21 cellular contexts compared by ENCODE assay signal in the genomic region with DNA sequence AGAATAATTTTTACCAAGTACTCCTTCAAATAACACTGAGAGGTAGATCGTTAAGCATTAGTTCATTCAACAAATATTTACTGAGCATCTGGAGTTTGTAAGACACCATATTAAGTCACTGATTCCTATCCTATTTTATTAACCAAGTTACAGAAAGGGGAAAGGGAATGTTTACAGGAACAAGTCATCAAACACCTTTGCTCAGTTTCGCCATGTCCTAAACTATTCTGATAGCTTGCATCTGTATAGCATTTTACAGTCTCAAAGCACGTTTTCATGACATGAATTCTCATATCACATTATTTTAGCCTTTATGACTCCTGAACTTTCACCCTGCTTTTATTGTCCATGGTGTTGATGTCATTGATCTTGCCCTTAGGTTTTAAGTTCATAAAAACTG.
DNase-seq lines count a peak whose midpoint lies in the region; ATAC-seq, FAIRE-seq and TF ChIP-seq lines count a peak whose summit lies in the region.
"Had no signal": no experiment of that assay in that cellular context is flagged by ENCODE, and none has a peak within 500 bp of the region (broad histone marks: within the 10 kb centered on the region; RNA-seq: fewer than 3 reads in every experiment).

No MANE protein-coding gene starts in this region.

- peak overlapping the region; percentile 42; the same call in 1 of the 2 replicates for H2AFZ ChIP-seq in K562 (ENCODE audit: low read depth, low read length)
- H2AFZ ChIP-seq: GM23338 had no signal

- H3K4me2 ChIP-seq in K562 (ENCODE audit: insufficient read depth, low read length): no peak overlapping the region
- H3K4me2 ChIP-seq: GM23338 had no signal

- H3K4me3 ChIP-seq in BJ (ENCODE audit: low read depth, low read length) (no peak overlapping the region), HFF-Myc (replicated peaks; ENCODE audit: low read depth, low read length) (no peak overlapping the region), K562 (no peak overlapping the region), mucosa of rectum (ENCODE audit: low read length in 2 of 2) (peak overlapping the region in 1 of 2 donors; percentile 11)
- H3K4me3 ChIP-seq: GM23338, HAP-1, MG63 had no signal

- H3K9ac ChIP-seq in K562 (ENCODE audit: insufficient read depth in 1 of 2, low read depth in 2 of 2, low read length in 2 of 2): no peak overlapping the region
- no peak overlapping the region for H3K9ac ChIP-seq in mucosa of rectum (ENCODE audit: low read depth in 1 of 2, low read length in 2 of 2)

- H3K79me2 ChIP-seq in K562 (ENCODE audit: control insufficient read depth, insufficient read depth, low read length): no peaks in the 10 kb centered on the region

- no peaks in the 10 kb centered on the region for H3K9me1 ChIP-seq in K562 (ENCODE audit: control insufficient read depth, insufficient read depth, low read length)

- TF ChIP-seq EP300 in K562 (IDR thresholded peaks at IDR 0.05; ENCODE audit: low read length): no peak

- no peak for FAIRE-seq in K562 (lab: Jason Lieb, UNC)

- DNase-seq in BJ (ENCODE audit: low read depth) (peak; percentile 59), HFF-Myc (ENCODE audit: extremely low read depth, low read depth) (peak; percentile 72), K562 (ENCODE audit: extremely low read depth in 1 of 4, low spot score in 3 of 4) (no peak), sciatic nerve (ENCODE audit: low spot score) (no peak), NCI-H1105 treated with DMSO at 0.1 percent for 48 hours (lab: John Stamatoyannopoulos, UW) (no peak)
- DNase-seq: C1 segment of cervical spinal cord; CD8-positive, alpha-beta T cell; EL; GF-D8; Karpas-422; MG63; NCI-H1417 treated with DMSO at 0.1 percent for 48 hours; NCI-H187 treated with DMSO at 0.1 percent for 48 hours; NCI-H2107 had no signal

- H3K4me1 ChIP-seq in K562 (replicated peaks in 1 of 2; ENCODE audit: control insufficient read depth in 2 of 2, insufficient read depth in 2 of 2, low read length in 2 of 2) (peaks cover 0 to 10% of the 10 kb centered on the region in 2 experiments; a peak in 1 of 5 replicates), mucosa of rectum (ENCODE audit: control insufficient read depth in 2 of 2, insufficient read depth in 2 of 2, low read length in 2 of 2) (peaks cover 5 to 44% of the 10 kb centered on the region in 2 donors)

- TF ChIP-seq CTCF in BJ (IDR thresholded peaks at IDR 0.05; ENCODE audit: insufficient read depth, low read depth, low read length) (no peak), HFF-Myc (IDR thresholded peaks at IDR 0.05; ENCODE audit: low read depth, low read length, missing control alignments) (no peak), K562 (IDR thresholded peaks at IDR 0.05 in 2 of 3, conservative IDR thresholded peaks at IDR 0.05 in 1 of 3; ENCODE audit: insufficient read depth in 2 of 3, low read depth in 1 of 3, low read length in 3 of 3) (no peak)

- 60% methylated on average over 3 of the region's 3 CpGs for WGBS in K562 (ENCODE audit: insufficient coverage, low coverage, missing lambda C conversion rate)

- TF ChIP-seq POLR2A in K562 (conservative IDR thresholded peaks at IDR 0.05): no peak

- H4K20me1 ChIP-seq in K562 (replicated peaks; ENCODE audit: control insufficient read depth, insufficient read depth, low read length): no peaks in the 10 kb centered on the region

- no peak for TF ChIP-seq RAD21 in K562 (CRISPR knock-in tag; conservative IDR thresholded peaks at IDR 0.05 in 1 of 2, IDR thresholded peaks at IDR 0.05 in 1 of 2)

- CTCF ChIA-PET in BJ (lab: Yijun Ruan, JAX) (interaction anchor here (1.1 to 2.4 kb wide), 4 partner anchors 10 to 141 kb away, joined by 3 to 6 read pairs (median 6); no protein-coding TSS in a partner anchor), K562 (lab: Yijun Ruan, JAX; ENCODE audit: low intra/inter-chr PET ratio) (no interaction called here)

- no TSS peak for BruUV-seq in K562 (replicated peaks; lab: Mats Ljungman, UMichigan)

- ATAC-seq in K562: no peak
- ATAC-seq in sciatic nerve: no peak
- ATAC-seq in HG03139 (IDR thresholded peaks at IDR 0.05; ENCODE audit: unreplicated experiment): no peak
- ATAC-seq in GM19023 (IDR thresholded peaks at IDR 0.05; ENCODE audit: unreplicated experiment): no peak
- ATAC-seq: CD8-positive, alpha-beta T cell; GM23338; Panc1; SK-N-SH treated with all-trans-retinoic acid at 6 μM for 48 hours had no signal

- H3K9me3 ChIP-seq in K562 (replicated peaks; ENCODE audit: control insufficient read depth, insufficient read depth, low read depth, low read length) (no peaks in the 10 kb centered on the region), mucosa of rectum (ENCODE audit: control insufficient read depth in 2 of 2, low read length in 2 of 2) (no peaks in the 10 kb centered on the region)
- H3K9me3 ChIP-seq: HAP-1, MG63 had no signal

- H3K36me3 ChIP-seq in BJ (ENCODE audit: control insufficient read depth, insufficient read depth, low read length): no peaks in the 10 kb centered on the region
- no peaks in the 10 kb centered on the region for H3K36me3 ChIP-seq in K562 (ENCODE audit: control insufficient read depth, insufficient read depth, low read length)
- no peaks in the 10 kb centered on the region for H3K36me3 ChIP-seq in mucosa of rectum (ENCODE audit: control insufficient read depth in 2 of 2, insufficient read depth in 2 of 2, low read length in 2 of 2)
- H3K36me3 ChIP-seq: HAP-1, MG63 had no signal

- in situ Hi-C loops in K562 (cut with MboI): loop anchor here (10.0 kb wide), 3 partner anchors 131 to 219 kb away; no protein-coding TSS in a partner anchor

- H3K27ac ChIP-seq in K562 (ENCODE audit: extremely low read depth, low read depth, low read length) (no peak overlapping the region), mucosa of rectum (ENCODE audit: low read depth in 2 of 2, low read length in 2 of 2) (peak overlapping the region; percentile 69 to 77)

- intact Hi-C loops in K562 (cut with micrococcal nuclease) (loop anchor here (5.0 kb wide), 1 partner anchor 347 kb away; no protein-coding TSS in a partner anchor), sciatic nerve (cut with DNase I) (no loop called here)

- H3K27me3 ChIP-seq in BJ (ENCODE audit: control insufficient read depth, insufficient read depth, low read length) (no peaks in the 10 kb centered on the region), K562 (ENCODE audit: control insufficient read depth in 2 of 2, insufficient read depth in 2 of 2, low read length in 2 of 2) (no peaks in the 10 kb centered on the region), mucosa of rectum (ENCODE audit: control insufficient read depth in 2 of 2, insufficient read depth in 2 of 2, low read length in 2 of 2) (no peaks in the 10 kb centered on the region)
- H3K27me3 ChIP-seq: MG63 had no signal

- POLR2A ChIA-PET in BJ (lab: Charles Lee) (no interaction called here), K562 (lab: Yijun Ruan, JAX) (no interaction called here)

TF ChIP-seq in K562, 482 proteins besides CTCF, POLR2A, EP300 and RAD21:
- no peak for TF ChIP-seq CHD1 (IDR thresholded peaks at IDR 0.05; ENCODE audit: low read length)
- no peak for TF ChIP-seq PYGO2 (tag; IDR thresholded peaks at IDR 0.05)
- TF ChIP-seq MYNN (IDR thresholded peaks at IDR 0.05): no peak
- no peak for TF ChIP-seq MYNN (CRISPR knock-in tag; IDR thresholded peaks at IDR 0.05)
- no peak for TF ChIP-seq XRCC5 (IDR thresholded peaks at IDR 0.05; ENCODE audit: low read depth, low read length)
- 0 out of 2 replicates have a peak, but pooled peaks have one; percentile 23 for TF ChIP-seq ZNF24 (IDR thresholded peaks at IDR 0.05)

Comparison
In these comparisons a context has a peak if more than half of its experiments do, and no peak if none do; other contexts are left out.
1. DNase-seq: peak in BJ (single experiment) and HFF-Myc (single experiment); none in K562 (0 of 4), sciatic nerve (single experiment) and NCI-H1105 treated with DMSO at 0.1 percent for 48 hours (single experiment).